In the genomic region with DNA sequence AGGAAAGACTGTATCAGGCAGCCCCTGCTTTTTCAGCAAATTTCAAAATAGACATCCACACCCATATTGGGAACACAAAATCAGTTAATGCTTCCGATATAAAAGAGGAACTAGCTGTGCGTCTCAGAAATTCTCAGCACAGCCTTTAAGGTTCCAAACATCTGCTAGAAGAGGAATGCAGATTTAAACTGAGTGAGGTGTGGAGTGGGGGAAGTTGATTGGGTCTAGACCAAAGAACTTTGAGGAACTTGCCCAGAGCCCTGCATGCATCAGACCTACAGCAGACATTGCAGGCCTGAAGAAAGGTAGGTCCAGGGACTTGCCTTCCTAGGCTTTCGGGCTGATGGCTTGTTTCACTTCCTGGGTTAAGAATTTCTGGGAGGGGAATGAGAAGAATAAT, we compare ENCODE assay signal across 14 cellular contexts. TPM values are rescaled to one million over a fixed set of nuclear protein-coding genes. Genes with fewer than 3 reads are reported as not detected.
DNase-seq lines count a peak whose midpoint lies in the region; ATAC-seq and TF ChIP-seq lines count a peak whose summit lies in the region.
"Had no signal": no experiment of that assay in that cellular context is flagged by ENCODE, and none has a peak within 500 bp of the region (broad histone marks: within the 10 kb centered on the region; RNA-seq: fewer than 3 reads in every experiment).

A gene (plus strand): TSS at position 255 of the 400 bp plus-strand sequence. CDS start 10 bp downstream, at position 265.

- 48 to 79% (median 55%) methylated on average over 3 of the region's 3 CpGs for WGBS in adipose tissue, 3 donors
- WGBS in upper lobe of left lung, 2 donors, result 63 to 67% methylated on average over 3 of the region's 3 CpGs

- H3K4me1 ChIP-seq in upper lobe of left lung, result no peaks in the 10 kb centered on the region

- no peaks in the 10 kb centered on the region for H3K36me3 ChIP-seq in upper lobe of left lung

- no peaks in the 10 kb centered on the region for H3K9me3 ChIP-seq in upper lobe of left lung

- H3K4me3 ChIP-seq in upper lobe of left lung, result peak within 1 kb of the TSS in 2 of 4 donors; percentile 31 to 34

- H3K27me3 ChIP-seq in upper lobe of left lung, result no peaks in the 10 kb centered on the region

- TF ChIP-seq EP300 in upper lobe of left lung (IDR thresholded peaks at IDR 0.05), result no peak

- TF ChIP-seq CTCF in upper lobe of left lung (IDR thresholded peaks at IDR 0.05), result no peak

- DNase-seq in KG1 (lab: John Stamatoyannopoulos, UW), result peak; percentile 77
- peak; percentile 78 for DNase-seq in medulla oblongata (ENCODE audit: extremely low spot score)
- peak in 1 of 2 donors; percentile 35 for DNase-seq in upper lobe of left lung
- no peak for DNase-seq in SW480 (ENCODE audit: low spot score)
- no peak for DNase-seq in activated CD8-positive, alpha-beta memory T cell treated with anti-CD3 and anti-CD28 coated beads, Interleukin-2, amount 50 U/mL, for 48 hours
- DNase-seq: activated CD4-positive, CD25-positive, alpha-beta regulatory T cell; dermis blood vessel endothelial cell; DMS53; glutamatergic neuron; naive thymus-derived CD8-positive, alpha-beta T cell; NCI-H1048 had no signal

- peak in 1 of 4 donors; percentile 77 for TF ChIP-seq POLR2A in upper lobe of left lung (IDR thresholded peaks at IDR 0.05)

- ATAC-seq in upper lobe of left lung (ENCODE audit: low FRiP score in 2 of 2) (peak; percentile 69 to 83), GM21423 (IDR thresholded peaks at IDR 0.05; ENCODE audit: unreplicated experiment) (no peak)
- ATAC-seq: activated T-helper 17 cell treated with anti-CD3 and anti-CD28 coated beads, Interleukin-2, amount 50 U/mL, for 72 hours had no signal

- H3K27ac ChIP-seq in adipose tissue (ENCODE audit: low read depth, low read length) (no peak within 1 kb of the TSS), upper lobe of left lung (peak within 1 kb of the TSS in 3 of 4 donors; percentile 50 to 83 (median 70))

RNA-seq across cellular contexts. Expression of the gene that starts here (rescaled TPM):
- polyA plus RNA-seq in adipose tissue, result 10 to 100 TPM in 2 of 3 donors, 1 to 10 TPM in 1; 6.6 to 38.2 (median 37.0) TPM
- 10 to 100 TPM; 10.2 to 68.1 (median 47.7) TPM for total RNA-seq in upper lobe of left lung
- total RNA-seq: activated T-helper 17 cell treated with anti-CD3 and anti-CD28 coated beads, Interleukin-2, amount 50 U/mL, for 72 hours; dermis blood vessel endothelial cell had no signal
- polyA plus RNA-seq: naive thymus-derived CD8-positive, alpha-beta T cell had no signal

Comparison
In these comparisons a context has a peak if more than half of its experiments do, and no peak if none do; other contexts are left out.
1. DNase-seq: peak in KG1 (single experiment) and medulla oblongata (single experiment); none in SW480 (single experiment) and activated CD8-positive, alpha-beta memory T cell treated with anti-CD3 and anti-CD28 coated beads, Interleukin-2, amount 50 U/mL, for 48 hours (single experiment).